In the genomic region with DNA sequence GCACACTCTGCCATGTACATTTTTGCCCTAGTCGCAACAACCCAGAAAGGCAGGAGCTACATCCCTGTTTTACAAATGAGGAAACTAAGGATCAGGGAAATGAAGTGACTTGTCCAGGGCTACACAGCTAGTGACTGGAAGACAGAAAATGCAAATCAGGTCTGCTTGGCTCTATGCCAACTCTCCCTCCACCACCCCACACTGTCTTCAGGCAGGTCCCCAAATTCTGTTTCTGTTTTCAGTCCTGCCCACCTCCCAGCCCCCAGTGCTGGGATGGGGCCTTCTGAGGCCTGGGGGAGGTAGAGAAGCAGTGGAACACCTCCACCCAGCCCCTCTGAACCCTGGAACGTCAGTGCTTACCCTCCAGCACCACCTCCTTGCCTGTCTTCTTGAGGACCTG, we compare ENCODE assay signal across 2 cellular contexts.
TF ChIP-seq lines count a peak whose summit lies in the region.

No MANE protein-coding gene starts in this region.

TF ChIP-seq in HepG2, 621 proteins besides CTCF, POLR2A, EP300 and RAD21:
- TF ChIP-seq, protein P1, sequence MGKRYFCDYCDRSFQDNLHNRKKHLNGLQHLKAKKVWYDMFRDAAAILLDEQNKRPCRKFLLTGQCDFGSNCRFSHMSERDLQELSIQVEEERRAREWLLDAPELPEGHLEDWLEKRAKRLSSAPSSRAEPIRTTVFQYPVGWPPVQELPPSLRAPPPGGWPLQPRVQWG (CRISPR knock-in tag; IDR thresholded peaks at IDR 0.05; ENCODE audit: borderline replicate concordance, low read depth): no peak
- no peak for TF ChIP-seq ZNF878 (CRISPR knock-in tag; IDR thresholded peaks at IDR 0.05)
- TF ChIP-seq ZNF572 (CRISPR knock-in tag; IDR thresholded peaks at IDR 0.05): 0 out of 2 replicates have a peak, but pooled peaks have one; percentile 66
- TF ChIP-seq ZNF230 (CRISPR knock-in tag; IDR thresholded peaks at IDR 0.05): no peak
- no peak for TF ChIP-seq ZNF367 (CRISPR knock-in tag; IDR thresholded peaks at IDR 0.05; ENCODE audit: borderline replicate concordance)
- no peak for TF ChIP-seq ELF1 (CRISPR knock-in tag; IDR thresholded peaks at IDR 0.05)
- no peak for TF ChIP-seq DNMT3B (CRISPR knock-in tag; conservative IDR thresholded peaks at IDR 0.05)
- no peak for TF ChIP-seq SAFB2 (CRISPR knock-in tag; IDR thresholded peaks at IDR 0.05; ENCODE audit: borderline replicate concordance, low read depth)
- no peak for TF ChIP-seq HIVEP1 (CRISPR knock-in tag; IDR thresholded peaks at IDR 0.05)
- no peak for TF ChIP-seq NFE2 (CRISPR knock-in tag; IDR thresholded peaks at IDR 0.05)
- TF ChIP-seq, protein P2, sequence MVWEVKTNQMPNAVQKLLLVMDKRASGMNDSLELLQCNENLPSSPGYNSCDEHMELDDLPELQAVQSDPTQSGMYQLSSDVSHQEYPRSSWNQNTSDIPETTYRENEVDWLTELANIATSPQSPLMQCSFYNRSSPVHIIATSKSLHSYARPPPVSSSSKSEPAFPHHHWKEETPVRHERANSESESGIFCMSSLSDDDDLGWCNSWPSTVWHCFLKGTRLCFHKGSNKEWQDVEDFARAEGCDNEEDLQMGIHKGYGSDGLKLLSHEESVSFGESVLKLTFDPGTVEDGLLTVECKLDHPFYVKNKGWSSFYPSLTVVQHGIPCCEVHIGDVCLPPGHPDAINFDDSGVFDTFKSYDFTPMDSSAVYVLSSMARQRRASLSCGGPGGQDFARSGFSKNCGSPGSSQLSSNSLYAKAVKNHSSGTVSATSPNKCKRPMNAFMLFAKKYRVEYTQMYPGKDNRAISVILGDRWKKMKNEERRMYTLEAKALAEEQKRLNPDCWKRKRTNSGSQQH (CRISPR knock-in tag; IDR thresholded peaks at IDR 0.05; ENCODE audit: low read depth): no peak
- TF ChIP-seq JDP2 (CRISPR knock-in tag; IDR thresholded peaks at IDR 0.05; ENCODE audit: borderline replicate concordance): no peak
- no peak for TF ChIP-seq ZNF775 (CRISPR knock-in tag; IDR thresholded peaks at IDR 0.05; ENCODE audit: borderline replicate concordance)
- TF ChIP-seq LCORL (IDR thresholded peaks at IDR 0.05): peak; percentile 99
- no peak for TF ChIP-seq LCORL (CRISPR knock-in tag; IDR thresholded peaks at IDR 0.05)
- TF ChIP-seq ZBTB20 (CRISPR knock-in tag; IDR thresholded peaks at IDR 0.05; ENCODE audit: borderline replicate concordance, low read depth): no peak
- TF ChIP-seq, protein P3, sequence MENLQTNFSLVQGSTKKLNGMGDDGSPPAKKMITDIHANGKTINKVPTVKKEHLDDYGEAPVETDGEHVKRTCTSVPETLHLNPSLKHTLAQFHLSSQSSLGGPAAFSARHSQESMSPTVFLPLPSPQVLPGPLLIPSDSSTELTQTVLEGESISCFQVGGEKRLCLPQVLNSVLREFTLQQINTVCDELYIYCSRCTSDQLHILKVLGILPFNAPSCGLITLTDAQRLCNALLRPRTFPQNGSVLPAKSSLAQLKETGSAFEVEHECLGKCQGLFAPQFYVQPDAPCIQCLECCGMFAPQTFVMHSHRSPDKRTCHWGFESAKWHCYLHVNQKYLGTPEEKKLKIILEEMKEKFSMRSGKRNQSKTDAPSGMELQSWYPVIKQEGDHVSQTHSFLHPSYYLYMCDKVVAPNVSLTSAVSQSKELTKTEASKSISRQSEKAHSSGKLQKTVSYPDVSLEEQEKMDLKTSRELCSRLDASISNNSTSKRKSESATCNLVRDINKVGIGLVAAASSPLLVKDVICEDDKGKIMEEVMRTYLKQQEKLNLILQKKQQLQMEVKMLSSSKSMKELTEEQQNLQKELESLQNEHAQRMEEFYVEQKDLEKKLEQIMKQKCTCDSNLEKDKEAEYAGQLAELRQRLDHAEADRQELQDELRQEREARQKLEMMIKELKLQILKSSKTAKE (CRISPR knock-in tag; IDR thresholded peaks at IDR 0.05; ENCODE audit: borderline replicate concordance): no peak
- TF ChIP-seq, protein P4, sequence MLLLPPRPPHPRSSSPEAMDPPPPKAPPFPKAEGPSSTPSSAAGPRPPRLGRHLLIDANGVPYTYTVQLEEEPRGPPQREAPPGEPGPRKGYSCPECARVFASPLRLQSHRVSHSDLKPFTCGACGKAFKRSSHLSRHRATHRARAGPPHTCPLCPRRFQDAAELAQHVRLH (CRISPR knock-in tag; IDR thresholded peaks at IDR 0.05; ENCODE audit: borderline replicate concordance, low read depth): no peak

TF ChIP-seq in HEK293T, 16 proteins besides CTCF, POLR2A, EP300 and RAD21:
- TF ChIP-seq ELF4 (IDR thresholded peaks at IDR 0.05): no peak
